Comparison of ENCODE assay signal across 36 cellular contexts in the genomic region with DNA sequence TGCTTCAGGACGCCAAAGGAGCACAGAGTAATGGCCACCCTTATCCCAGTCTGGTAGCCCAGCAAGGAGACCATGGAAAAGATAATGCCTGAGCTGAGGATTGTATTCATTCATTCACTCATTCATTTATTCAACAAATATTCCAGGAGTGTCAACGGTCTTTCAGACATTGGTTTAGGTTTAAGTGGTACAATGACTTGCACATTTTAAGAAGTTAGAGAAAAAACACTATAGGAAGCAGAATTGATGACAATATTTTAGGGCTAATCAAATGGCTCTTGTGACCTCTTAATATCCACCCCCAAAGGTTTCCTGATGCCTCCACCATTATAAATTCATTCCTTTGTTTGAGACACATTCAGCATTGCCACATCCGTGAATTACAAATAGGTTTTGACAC.
"Had no signal": no experiment of that assay in that cellular context is flagged by ENCODE, and none has a peak within 500 bp of the region (broad histone marks: within the 10 kb centered on the region; RNA-seq: fewer than 3 reads in every experiment).

No MANE protein-coding gene starts in this region.

- ATAC-seq: activated CD4-positive, CD25-positive, alpha-beta regulatory T cell treated with anti-CD3 and anti-CD28 coated beads, Interleukin-2, amount 50 U/mL, for 24 hours; activated CD8-positive, alpha-beta memory T cell treated with anti-CD3 and anti-CD28 coated beads, Interleukin-2, amount 10 ng/mL, durations not matched to agents 7 days and 5 days; activated CD8-positive, alpha-beta T cell treated with anti-CD3 and anti-CD28 coated beads, Interleukin-2, amount 10 ng/mL, durations not matched to agents 7 days and 5 days; activated naive CD8-positive, alpha-beta T cell treated with anti-CD3 and anti-CD28 coated beads, Interleukin-2, amount 50 U/mL, for 24 hours; body of pancreas; effector memory CD8-positive, alpha-beta T cell; foreskin keratinocyte; gastrocnemius medialis; heart left ventricle; T-helper 17 cell had no signal

- H3K9me3 ChIP-seq: adrenal gland, body of pancreas, esophagus muscularis mucosa, gastrocnemius medialis, heart left ventricle had no signal

- H3K4me1 Mint-ChIP-seq: activated CD8-positive, alpha-beta memory T cell treated with anti-CD3 and anti-CD28 coated beads, Interleukin-2, amount 10 ng/mL, durations not matched to agents 7 days and 5 days; activated naive CD4-positive, alpha-beta T cell treated with anti-CD3 and anti-CD28 coated beads, Interleukin-2, amount 50 U/mL, for 24 hours; activated naive CD8-positive, alpha-beta T cell treated with anti-CD3 and anti-CD28 coated beads, Interleukin-2, amount 50 U/mL, for 24 hours had no signal

- H3K27me3 ChIP-seq: adrenal gland, esophagus muscularis mucosa, foreskin keratinocyte, gastrocnemius medialis, heart left ventricle had no signal

- DNase-seq: activated B cell treated with CpG ODN at 0.5 μM for 24 hours; activated CD4-positive, alpha-beta memory T cell treated with anti-CD3 and anti-CD28 coated beads for 36 hours; activated CD4-positive, alpha-beta T cell treated with anti-CD3 and anti-CD28 coated beads for 48 hours; activated CD4-positive, alpha-beta T cell treated with anti-CD3 and anti-CD28 coated beads, Interleukin-2, amount 50 U/mL, for 1 hour; activated CD8-positive, alpha-beta memory T cell treated with anti-CD3 and anti-CD28 coated beads, Interleukin-2, amount 10 ng/mL, durations not matched to agents 7 days and 5 days; activated CD8-positive, alpha-beta memory T cell treated with anti-CD3 and anti-CD28 coated beads, Interleukin-2, amount 50 U/mL, for 4 hours; activated CD8-positive, alpha-beta T cell treated with anti-CD3 and anti-CD28 coated beads, Interleukin-2, amount 10 ng/mL, durations not matched to agents 7 days and 5 days; activated effector memory CD4-positive, alpha-beta T cell treated with anti-CD3 and anti-CD28 coated beads, Interleukin-2, amount 50 U/mL, for 16 hours; activated naive CD4-positive, alpha-beta T cell treated with anti-CD3 and anti-CD28 coated beads for 36 hours; activated naive CD8-positive, alpha-beta T cell treated with anti-CD3 and anti-CD28 coated beads for 36 hours; activated naive CD8-positive, alpha-beta T cell treated with anti-CD3 and anti-CD28 coated beads, Interleukin-2, amount 50 U/mL, for 24 hours; activated T-cell treated with anti-CD3 and anti-CD28 coated beads, Interleukin-2, amount 50 U/mL, for 1 hour; activated T-cell treated with anti-CD3 and anti-CD28 coated beads, Interleukin-2, amount 50 U/mL, for 48 hours; adrenal gland; amygdala; aorta; body of pancreas; caudate nucleus; cortex of kidney; dermis blood vessel endothelial cell; effector CD4-positive, alpha-beta T cell; effector memory CD8-positive, alpha-beta T cell; erythroblast; foreskin keratinocyte; gastrocnemius medialis; glutamatergic neuron; heart left ventricle; T-helper 17 cell; T1000; WERI-Rb-1 had no signal

- H3K27ac ChIP-seq: adrenal gland, body of pancreas, esophagus muscularis mucosa, foreskin keratinocyte, gastrocnemius medialis, heart left ventricle, WERI-Rb-1 had no signal

- H3K27me3 Mint-ChIP-seq: activated B cell treated with CpG ODN at 0.5 μM for 24 hours had no signal

- H3K9me3 Mint-ChIP-seq: activated B cell treated with CpG ODN at 0.5 μM for 24 hours; activated CD4-positive, alpha-beta memory T cell treated with anti-CD3 and anti-CD28 coated beads for 36 hours; activated naive CD4-positive, alpha-beta T cell treated with anti-CD3 and anti-CD28 coated beads for 36 hours; activated naive CD4-positive, alpha-beta T cell treated with anti-CD3 and anti-CD28 coated beads, Interleukin-2, amount 50 U/mL, for 24 hours; activated naive CD8-positive, alpha-beta T cell treated with anti-CD3 and anti-CD28 coated beads for 36 hours; activated naive CD8-positive, alpha-beta T cell treated with anti-CD3 and anti-CD28 coated beads, Interleukin-2, amount 50 U/mL, for 24 hours; activated T-helper 1 cell treated with anti-CD3 and anti-CD28 coated beads, Interleukin-12 subunit alpha, Interleukin-12 subunit beta, Interleukin-2, Interleukin-4 antibody, amounts not matched to agents 30 ng/mL and 10 ng/mL and 1 ng/mL, durations not matched to agents 14 hours and 24 hours and 36 hours; activated T-helper 2 cell treated with anti-CD3 and anti-CD28 coated beads, Interferon-gamma antibody, Interleukin-2, Interleukin-4, amounts not matched to agents 10 μg/mL and 5 μg/mL and 100 μg/mL, durations not matched to agents 14 hours and 24 hours and 36 hours; effector memory CD8-positive, alpha-beta T cell; T-helper 2 cell treated with Interferon-gamma antibody and Interleukin-4, amounts not matched to agents 5 μg/mL and 100 μg/mL, for 36 hours had no signal

- H3K4me3 ChIP-seq: adrenal gland, body of pancreas, esophagus muscularis mucosa, gastrocnemius medialis, heart left ventricle had no signal

- H3K36me3 ChIP-seq: adrenal gland, esophagus muscularis mucosa, gastrocnemius medialis, heart left ventricle, WERI-Rb-1 had no signal

- H3K36me3 Mint-ChIP-seq: activated CD4-positive, alpha-beta memory T cell treated with anti-CD3 and anti-CD28 coated beads for 36 hours; activated CD8-positive, alpha-beta memory T cell treated with anti-CD3 and anti-CD28 coated beads, Interleukin-2, amount 10 ng/mL, durations not matched to agents 7 days and 5 days; activated naive CD4-positive, alpha-beta T cell treated with anti-CD3 and anti-CD28 coated beads, Interleukin-2, amount 50 U/mL, for 24 hours; activated naive CD8-positive, alpha-beta T cell treated with anti-CD3 and anti-CD28 coated beads for 36 hours had no signal

- H3K27ac Mint-ChIP-seq: activated B cell treated with CpG ODN at 0.5 μM for 24 hours; activated CD4-positive, alpha-beta memory T cell treated with anti-CD3 and anti-CD28 coated beads for 36 hours; activated CD8-positive, alpha-beta memory T cell treated with anti-CD3 and anti-CD28 coated beads, Interleukin-2, amount 10 ng/mL, durations not matched to agents 7 days and 5 days; activated CD8-positive, alpha-beta T cell treated with anti-CD3 and anti-CD28 coated beads, Interleukin-2, amount 10 ng/mL, durations not matched to agents 7 days and 5 days; activated naive CD4-positive, alpha-beta T cell treated with anti-CD3 and anti-CD28 coated beads for 36 hours; activated naive CD4-positive, alpha-beta T cell treated with anti-CD3 and anti-CD28 coated beads, Interleukin-2, amount 50 U/mL, for 24 hours; activated naive CD8-positive, alpha-beta T cell treated with anti-CD3 and anti-CD28 coated beads for 36 hours; activated naive CD8-positive, alpha-beta T cell treated with anti-CD3 and anti-CD28 coated beads, Interleukin-2, amount 50 U/mL, for 24 hours; activated T-helper 1 cell treated with anti-CD3 and anti-CD28 coated beads, Interleukin-12 subunit alpha, Interleukin-12 subunit beta, Interleukin-2, Interleukin-4 antibody, amounts not matched to agents 30 ng/mL and 10 ng/mL and 1 ng/mL, durations not matched to agents 14 hours and 24 hours and 36 hours; activated T-helper 2 cell treated with anti-CD3 and anti-CD28 coated beads, Interferon-gamma antibody, Interleukin-2, Interleukin-4, amounts not matched to agents 10 μg/mL and 5 μg/mL and 100 μg/mL, durations not matched to agents 14 hours and 24 hours and 36 hours; effector memory CD8-positive, alpha-beta T cell; T-helper 17 cell; T-helper 2 cell treated with Interferon-gamma antibody and Interleukin-4, amounts not matched to agents 5 μg/mL and 100 μg/mL, for 36 hours had no signal

- H3K4me3 Mint-ChIP-seq: activated B cell treated with CpG ODN at 0.5 μM for 24 hours; activated CD4-positive, alpha-beta memory T cell treated with anti-CD3 and anti-CD28 coated beads for 36 hours; activated CD8-positive, alpha-beta memory T cell treated with anti-CD3 and anti-CD28 coated beads, Interleukin-2, amount 10 ng/mL, durations not matched to agents 7 days and 5 days; activated CD8-positive, alpha-beta T cell treated with anti-CD3 and anti-CD28 coated beads, Interleukin-2, amount 10 ng/mL, durations not matched to agents 7 days and 5 days; activated naive CD4-positive, alpha-beta T cell treated with anti-CD3 and anti-CD28 coated beads for 36 hours; activated naive CD4-positive, alpha-beta T cell treated with anti-CD3 and anti-CD28 coated beads, Interleukin-2, amount 50 U/mL, for 24 hours; activated naive CD8-positive, alpha-beta T cell treated with anti-CD3 and anti-CD28 coated beads for 36 hours; activated naive CD8-positive, alpha-beta T cell treated with anti-CD3 and anti-CD28 coated beads, Interleukin-2, amount 50 U/mL, for 24 hours; activated T-helper 1 cell treated with anti-CD3 and anti-CD28 coated beads, Interleukin-12 subunit alpha, Interleukin-12 subunit beta, Interleukin-2, Interleukin-4 antibody, amounts not matched to agents 30 ng/mL and 10 ng/mL and 1 ng/mL, durations not matched to agents 14 hours and 24 hours and 36 hours; effector memory CD8-positive, alpha-beta T cell; T-helper 17 cell; T-helper 2 cell treated with Interferon-gamma antibody and Interleukin-4, amounts not matched to agents 5 μg/mL and 100 μg/mL, for 36 hours had no signal
